In genomic region chrX:116384406-116384805, GRCh38 we compare ENCODE assay signal across 19 cellular contexts. TPM values are rescaled to one million over a fixed set of nuclear protein-coding genes. Genes with fewer than 3 reads are reported as not detected.
DNase-seq lines count a peak whose midpoint lies in the region; ATAC-seq, FAIRE-seq and TF ChIP-seq lines count a peak whose summit lies in the region.
"Had no signal": no experiment of that assay in that cellular context is flagged by ENCODE, and none has a peak within 500 bp of the region (broad histone marks: within the 10 kb centered on the region; RNA-seq: fewer than 3 reads in every experiment).

No MANE protein-coding gene starts in this region.

- H3K9me3 ChIP-seq in left ventricle myocardium inferior (replicated peaks) (no peaks in the 10 kb centered on the region), H9 (ENCODE audit: control insufficient read depth, low read depth, low read length) (no peaks in the 10 kb centered on the region)
- H3K9me3 ChIP-seq: A549 had no signal

- no peaks in the 10 kb centered on the region for H3K4me1 Mint-ChIP-seq in H9
- H3K4me1 Mint-ChIP-seq: CD14-positive monocyte had no signal

- no peaks in the 10 kb centered on the region for H3K9me3 Mint-ChIP-seq in H9

- no peak overlapping the region for H2BK20ac ChIP-seq in H9 (ENCODE audit: low read depth, low read length, poor library complexity, severe bottlenecking)

- no peak overlapping the region for H4K8ac ChIP-seq in H9 (replicated peaks; ENCODE audit: insufficient read length, low read depth, low read length)

- H3K4me3 ChIP-seq in left ventricle myocardium inferior (no peak overlapping the region), bronchial epithelial cell (ENCODE audit: low read depth, low read length) (no peak overlapping the region), fibroblast of the aortic adventitia (ENCODE audit: low read depth, low read length) (no peak overlapping the region)
- H3K4me3 ChIP-seq: A549 had no signal

- H3K36me3 Mint-ChIP-seq in H9 (ENCODE audit: insufficient read depth in 1 of 3, low read depth in 3 of 3), result no peaks in the 10 kb centered on the region
- H3K36me3 Mint-ChIP-seq: CD14-positive monocyte had no signal

- peak; percentile 12 for DNase-seq in left ventricle myocardium inferior
- DNase-seq in Right ventricle myocardium superior, result no peak
- DNase-seq in bronchial epithelial cell (ENCODE audit: low read depth), result peak; percentile 27
- peak; percentile 76 for DNase-seq in fibroblast of the aortic adventitia (ENCODE audit: low read depth)
- DNase-seq in activated naive CD4-positive, alpha-beta T cell (lab: John Stamatoyannopoulos, UW), result no peak
- no peak for DNase-seq in H9
- DNase-seq: AML-193, COR-L47, HFFc6, NCI-H1092 treated with DMSO at 0.1 percent for 48 hours, NCI-H2081 treated with DMSO at 0.1 percent for 48 hours, NCI-H524 treated with DMSO at 0.1 percent for 48 hours, SHP77 had no signal

- H3K4me1 ChIP-seq in left ventricle myocardium inferior, result no peaks in the 10 kb centered on the region
- no peaks in the 10 kb centered on the region for H3K4me1 ChIP-seq in H9 (ENCODE audit: insufficient read depth, low read length)
- H3K4me1 ChIP-seq: A549 had no signal

- no peak overlapping the region for H2AK5ac ChIP-seq in H9 (ENCODE audit: insufficient read length, low read length)

- no peaks in the 10 kb centered on the region for H4K20me1 ChIP-seq in H9 (ENCODE audit: control insufficient read depth, insufficient read depth, insufficient read length)

- no peaks in the 10 kb centered on the region for H3K36me3 ChIP-seq in left ventricle myocardium inferior
- no peaks in the 10 kb centered on the region for H3K36me3 ChIP-seq in bronchial epithelial cell (ENCODE audit: control insufficient read depth, insufficient read depth, low read length)

- H2BK12ac ChIP-seq in H9 (ENCODE audit: insufficient read length, low read depth, low read length), result no peak overlapping the region

- H2BK120ac ChIP-seq in H9 (ENCODE audit: low read depth, low read length, poor library complexity, severe bottlenecking), result no peak overlapping the region

- no peak overlapping the region for H3K23ac ChIP-seq in H9 (ENCODE audit: insufficient read length, low read depth, low read length)

- no peak overlapping the region for H3T11ph ChIP-seq in H9 (ENCODE audit: low read length)

- TF ChIP-seq CTCF in left ventricle myocardium inferior (IDR thresholded peaks at IDR 0.05; ENCODE audit: borderline replicate concordance) (no peak), bronchial epithelial cell (IDR thresholded peaks at IDR 0.05; ENCODE audit: insufficient read depth, low read length, severe bottlenecking) (no peak), fibroblast of the aortic adventitia (IDR thresholded peaks at IDR 0.05; ENCODE audit: insufficient read depth, low read length) (no peak), H9 (conservative IDR thresholded peaks at IDR 0.05) (no peak)

- no peak overlapping the region for H3K27ac Mint-ChIP-seq in H9
- H3K27ac Mint-ChIP-seq: CD14-positive monocyte, HFFc6 had no signal

- no peaks in the 10 kb centered on the region for H3K23me2 ChIP-seq in H9 (ENCODE audit: insufficient read length, low read depth, low read length, poor library complexity, severe bottlenecking)

- no peak overlapping the region for H3K18ac ChIP-seq in H9 (ENCODE audit: insufficient read length, low read depth, low read length)

- H3K56ac ChIP-seq in H9 (ENCODE audit: insufficient read length, low read depth, low read length), result no peak overlapping the region

- H4K5ac ChIP-seq in H9 (ENCODE audit: insufficient read length, low read depth, low read length), result no peak overlapping the region

- no peak overlapping the region for H2BK5ac ChIP-seq in H9 (ENCODE audit: insufficient read length, low read length)

- H3K4me2 ChIP-seq in H9 (ENCODE audit: insufficient read depth, insufficient read length, low read length), result no peak overlapping the region
- H3K4me2 ChIP-seq: A549 had no signal

- H3K79me2 ChIP-seq in H9 (ENCODE audit: insufficient read depth, low read length), result no peaks in the 10 kb centered on the region

- no peak overlapping the region for H3K14ac ChIP-seq in H9 (ENCODE audit: insufficient read depth, low read length)

- H3K27ac ChIP-seq in left ventricle myocardium inferior (replicated peaks) (no peak overlapping the region), H9 (ENCODE audit: insufficient read length, low read depth, low read length) (no peak overlapping the region)
- H3K27ac ChIP-seq: A549 had no signal

- no peak overlapping the region for H3K9ac ChIP-seq in H9 (ENCODE audit: extremely low read depth, insufficient read length, low read length)

- FAIRE-seq in bronchial epithelial cell (lab: Jason Lieb, UNC), result no peak

- no peak overlapping the region for H2BK15ac ChIP-seq in H9 (ENCODE audit: low read depth, low read length)

- no peaks in the 10 kb centered on the region for H3K27me3 ChIP-seq in left ventricle myocardium inferior (ENCODE audit: low read depth)
- no peaks in the 10 kb centered on the region for H3K27me3 ChIP-seq in bronchial epithelial cell (ENCODE audit: control insufficient read depth, insufficient read depth, low read length)
- H3K27me3 ChIP-seq in H9 (ENCODE audit: insufficient read depth, low read length), result no peaks in the 10 kb centered on the region

- no peak overlapping the region for H3K4ac ChIP-seq in H9 (ENCODE audit: low read depth, low read length)

- H3K27me3 Mint-ChIP-seq in H9 (ENCODE audit: low read depth), result no peaks in the 10 kb centered on the region; the same call in 1 of the 2 replicates

- no peaks in the 10 kb centered on the region for H3K79me1 ChIP-seq in H9 (ENCODE audit: insufficient read depth, low read depth, low read length, poor library complexity, severe bottlenecking)

- intact Hi-C loops in left ventricle myocardium inferior (cut with micrococcal nuclease), result no loop called here
- intact Hi-C loops in Right ventricle myocardium superior (cut with DNase I), result no loop called here

- ATAC-seq in Right ventricle myocardium superior (ENCODE audit: poor library complexity), result no peak
- ATAC-seq in GM18517 (IDR thresholded peaks at IDR 0.05; ENCODE audit: unreplicated experiment), result no peak
- ATAC-seq: A549, Panc1 had no signal

- no peak overlapping the region for H4K91ac ChIP-seq in H9 (ENCODE audit: insufficient read length, low read depth, low read length)

- WGBS in H9 (ENCODE audit: extremely low coverage, insufficient read length, low lambda C conversion rate), result no CpG with 5 or more reads among the region's 2 CpGs

- H3K4me3 Mint-ChIP-seq in H9, result no peak overlapping the region
- H3K4me3 Mint-ChIP-seq: CD14-positive monocyte, HFFc6 had no signal

- H2AFZ ChIP-seq in H9 (ENCODE audit: low read length), result no peak overlapping the region

RNA-seq across cellular contexts. Expression of gene SLC6A14, which starts 52.0 kb away (rescaled TPM):
- total RNA-seq in left ventricle myocardium inferior, result not detected
- not detected for total RNA-seq in Right ventricle myocardium superior
- total RNA-seq in bronchial epithelial cell, result 31.3 and 111 TPM in 2 replicates
- total RNA-seq in fibroblast of the aortic adventitia (ENCODE audit: low replicate concordance), result not detected in 2 replicates
- not detected in 2 replicates for total RNA-seq in H9 (2021)
- total RNA-seq: Daoy, H4, HFFc6 had no signal

Comparison
In these comparisons a context has a peak if more than half of its experiments do, and no peak if none do; other contexts are left out.
1. DNase-seq: peak in left ventricle myocardium inferior (single experiment), bronchial epithelial cell (single experiment) and fibroblast of the aortic adventitia (single experiment); none in Right ventricle myocardium superior (single experiment), activated naive CD4-positive, alpha-beta T cell (0 of 4) and H9 (single experiment).
2. RNA of gene SLC6A14, which starts 52.0 kb away (total RNA-seq): 31.3 to 111 TPM in bronchial epithelial cell; not detected in left ventricle myocardium inferior (single experiment), not detected in Right ventricle myocardium superior (single experiment), not detected in fibroblast of the aortic adventitia and not detected in H9; every median in the first group is over 10 times any median in the second.